ENCODE assay signal across 8 cellular contexts in genomic region chr7:130242198-130243014, GRCh38. TPM values are rescaled to one million over a fixed set of nuclear protein-coding genes. Genes with fewer than 3 reads are reported as not detected.
DNase-seq lines count a peak whose midpoint lies in the region.

No MANE protein-coding gene starts in this region.

- DNase-seq in NCI-H82 (lab: John Stamatoyannopoulos, UW) (peak; percentile 76), NCI-H82 treated with DMSO at 0.1 percent for 48 hours (lab: John Stamatoyannopoulos, UW; ENCODE audit: unreplicated experiment) (no peak), LHCN-M2 (ENCODE audit: low read depth) (peak; percentile 63), T-helper 1 cell (peak in 4 of 5 donors; percentile 22 to 34 (median 24)), amygdala (lab: John Stamatoyannopoulos, UW) (peak in 30 of 56 donors; percentile 1 to 72 (median 20)), hypothalamus (lab: John Stamatoyannopoulos, UW) (peak in 29 of 51 donors; percentile 3 to 64 (median 30)), middle frontal gyrus (ENCODE audit: extremely low spot score, low spot score) (no peak)
- peak; percentile 11 to 49 for DNase-seq in stimulated activated CD4-positive, alpha-beta T cell treated with anti-CD3 and anti-CD28 coated beads, Interleukin-15, amount 100 ng/mL, for 1 hour (ENCODE audit: low read depth in 1 of 2, low spot score in 1 of 2)

RNA-seq across cellular contexts. Expression of gene CPA2, which starts 24.3 kb away (rescaled TPM):
- not detected in 2 replicates for total RNA-seq in LHCN-M2 (2014; rRNA removed)
- polyA plus RNA-seq in LHCN-M2 (2012), result not detected

RNA-seq across cellular contexts. Expression of gene SSMEM1, which starts 34.7 kb away (rescaled TPM):
- total RNA-seq in LHCN-M2 (2014; rRNA removed), result 0.11 and 0.13 TPM in 2 replicates
- not detected for polyA plus RNA-seq in LHCN-M2 (2012)

RNA-seq across cellular contexts. Expression of gene TMEM209, which starts 37.2 kb away (rescaled TPM):
- 23.5 and 24.6 TPM in 2 replicates for total RNA-seq in LHCN-M2 (2014; rRNA removed)
- 7.1 TPM for polyA plus RNA-seq in LHCN-M2 (2012)

RNA-seq across cellular contexts. Expression of gene CPA4, which starts 50.6 kb away (rescaled TPM):
- total RNA-seq in LHCN-M2 (2014; rRNA removed), result 90.5 and 118 TPM in 2 replicates
- 238 TPM for polyA plus RNA-seq in LHCN-M2 (2012)

Comparison
In these comparisons a context has a peak if more than half of its experiments do, and no peak if none do; other contexts are left out.
1. DNase-seq: peak in NCI-H82 (single experiment), LHCN-M2 (single experiment), T-helper 1 cell (4 of 5), amygdala (30 of 56), hypothalamus (29 of 51) and stimulated activated CD4-positive, alpha-beta T cell treated with anti-CD3 and anti-CD28 coated beads, Interleukin-15, amount 100 ng/mL, for 1 hour (2 of 2); none in NCI-H82 treated with DMSO at 0.1 percent for 48 hours (single experiment) and middle frontal gyrus (single experiment).